Comparison of ENCODE assay signal across 1 cellular context in the genomic region with DNA sequence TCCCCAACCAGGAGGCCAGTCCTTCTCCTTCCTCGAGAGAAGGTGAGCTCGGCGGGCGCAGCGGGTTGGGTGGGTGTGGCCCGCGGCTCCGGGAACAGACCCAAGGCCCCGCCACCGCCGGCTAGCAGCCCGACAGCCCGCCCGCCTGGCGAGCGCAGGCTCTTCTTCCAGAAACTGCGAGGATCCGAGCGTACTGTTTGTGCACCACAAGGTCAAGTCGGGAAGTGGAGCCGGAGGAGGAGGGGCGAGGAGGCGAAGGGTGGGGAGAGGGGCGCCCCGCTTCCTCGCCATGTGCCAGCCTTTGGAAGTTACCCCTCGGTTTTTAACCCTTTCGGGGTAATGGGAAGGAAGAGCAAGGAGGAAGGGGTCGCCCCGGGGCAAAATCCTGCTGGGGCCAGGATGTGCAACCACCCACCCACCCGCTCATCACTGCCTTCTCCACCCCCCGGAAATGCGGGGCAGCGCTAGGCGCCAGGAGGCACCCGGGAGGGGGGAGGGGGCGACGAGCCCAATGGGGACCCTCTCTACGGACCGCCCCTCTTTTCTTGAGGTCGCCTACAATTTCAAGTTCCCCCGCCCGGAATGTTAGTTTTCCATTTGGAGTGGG.
TF ChIP-seq lines count a peak whose summit lies in the region.

No MANE protein-coding gene starts in this region.

TF ChIP-seq in K562, 482 proteins besides CTCF, POLR2A, EP300 and RAD21 (continued from another document and continues in another):
- TF ChIP-seq, protein P1, sequence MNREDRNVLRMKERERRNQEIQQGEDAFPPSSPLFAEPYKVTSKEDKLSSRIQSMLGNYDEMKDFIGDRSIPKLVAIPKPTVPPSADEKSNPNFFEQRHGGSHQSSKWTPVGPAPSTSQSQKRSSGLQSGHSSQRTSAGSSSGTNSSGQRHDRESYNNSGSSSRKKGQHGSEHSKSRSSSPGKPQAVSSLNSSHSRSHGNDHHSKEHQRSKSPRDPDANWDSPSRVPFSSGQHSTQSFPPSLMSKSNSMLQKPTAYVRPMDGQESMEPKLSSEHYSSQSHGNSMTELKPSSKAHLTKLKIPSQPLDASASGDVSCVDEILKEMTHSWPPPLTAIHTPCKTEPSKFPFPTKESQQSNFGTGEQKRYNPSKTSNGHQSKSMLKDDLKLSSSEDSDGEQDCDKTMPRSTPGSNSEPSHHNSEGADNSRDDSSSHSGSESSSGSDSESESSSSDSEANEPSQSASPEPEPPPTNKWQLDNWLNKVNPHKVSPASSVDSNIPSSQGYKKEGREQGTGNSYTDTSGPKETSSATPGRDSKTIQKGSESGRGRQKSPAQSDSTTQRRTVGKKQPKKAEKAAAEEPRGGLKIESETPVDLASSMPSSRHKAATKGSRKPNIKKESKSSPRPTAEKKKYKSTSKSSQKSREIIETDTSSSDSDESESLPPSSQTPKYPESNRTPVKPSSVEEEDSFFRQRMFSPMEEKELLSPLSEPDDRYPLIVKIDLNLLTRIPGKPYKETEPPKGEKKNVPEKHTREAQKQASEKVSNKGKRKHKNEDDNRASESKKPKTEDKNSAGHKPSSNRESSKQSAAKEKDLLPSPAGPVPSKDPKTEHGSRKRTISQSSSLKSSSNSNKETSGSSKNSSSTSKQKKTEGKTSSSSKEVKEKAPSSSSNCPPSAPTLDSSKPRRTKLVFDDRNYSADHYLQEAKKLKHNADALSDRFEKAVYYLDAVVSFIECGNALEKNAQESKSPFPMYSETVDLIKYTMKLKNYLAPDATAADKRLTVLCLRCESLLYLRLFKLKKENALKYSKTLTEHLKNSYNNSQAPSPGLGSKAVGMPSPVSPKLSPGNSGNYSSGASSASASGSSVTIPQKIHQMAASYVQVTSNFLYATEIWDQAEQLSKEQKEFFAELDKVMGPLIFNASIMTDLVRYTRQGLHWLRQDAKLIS (CRISPR knock-in tag; IDR thresholded peaks at IDR 0.05) = peak; percentile 16; the same call in 1 of the 2 replicates
- TF ChIP-seq ZNF347 (CRISPR knock-in tag; IDR thresholded peaks at IDR 0.05; ENCODE audit: low read depth) (no peak), POLR2G (IDR thresholded peaks at IDR 0.05; ENCODE audit: low read depth, low read length) (peak; percentile 84), BMI1 (IDR thresholded peaks at IDR 0.05; ENCODE audit: low read length) (no peak), KAT7 (CRISPR knock-in tag; IDR thresholded peaks at IDR 0.05; ENCODE audit: borderline replicate concordance) (no peak; the same call in 1 of the 2 replicates), SMARCA5 (IDR thresholded peaks at IDR 0.05) (no peak), ERF (CRISPR knock-in tag; IDR thresholded peaks at IDR 0.05) (no peak), KAT8 (IDR thresholded peaks at IDR 0.05; ENCODE audit: low read depth) (no peak), ZFX (CRISPR knock-in tag; IDR thresholded peaks at IDR 0.05) (peak; percentile 63), SMARCE1 (IDR thresholded peaks at IDR 0.05) (no peak), ATF7 (IDR thresholded peaks at IDR 0.05) (no peak), THRAP3 (IDR thresholded peaks at IDR 0.05; ENCODE audit: borderline replicate concordance) (no peak), BRCA1 (IDR thresholded peaks at IDR 0.05) (no peak), BRCA1 (CRISPR knock-in tag; IDR thresholded peaks at IDR 0.05) (no peak), CBFA2T2 (conservative IDR thresholded peaks at IDR 0.05) (no peak), ZBTB7A (IDR thresholded peaks at IDR 0.05; ENCODE audit: borderline replicate concordance, control insufficient read depth, low read depth, low read length) (peak; percentile 80), ASH1L (IDR thresholded peaks at IDR 0.05; ENCODE audit: borderline replicate concordance, low read depth, partially characterized antibody) (no peak), JUND (IDR thresholded peaks at IDR 0.05; ENCODE audit: borderline replicate concordance, low read depth, low read length) (no peak), JUND (tag; IDR thresholded peaks at IDR 0.05; ENCODE audit: borderline replicate concordance, low read depth, low read length) (no peak), ZNF780A (CRISPR knock-in tag; IDR thresholded peaks at IDR 0.05) (no peak), POLR3A (IDR thresholded peaks at IDR 0.05; ENCODE audit: borderline replicate concordance, extremely low read depth, insufficient read depth, insufficient read length) (no peak)
- TF ChIP-seq, protein P2, sequence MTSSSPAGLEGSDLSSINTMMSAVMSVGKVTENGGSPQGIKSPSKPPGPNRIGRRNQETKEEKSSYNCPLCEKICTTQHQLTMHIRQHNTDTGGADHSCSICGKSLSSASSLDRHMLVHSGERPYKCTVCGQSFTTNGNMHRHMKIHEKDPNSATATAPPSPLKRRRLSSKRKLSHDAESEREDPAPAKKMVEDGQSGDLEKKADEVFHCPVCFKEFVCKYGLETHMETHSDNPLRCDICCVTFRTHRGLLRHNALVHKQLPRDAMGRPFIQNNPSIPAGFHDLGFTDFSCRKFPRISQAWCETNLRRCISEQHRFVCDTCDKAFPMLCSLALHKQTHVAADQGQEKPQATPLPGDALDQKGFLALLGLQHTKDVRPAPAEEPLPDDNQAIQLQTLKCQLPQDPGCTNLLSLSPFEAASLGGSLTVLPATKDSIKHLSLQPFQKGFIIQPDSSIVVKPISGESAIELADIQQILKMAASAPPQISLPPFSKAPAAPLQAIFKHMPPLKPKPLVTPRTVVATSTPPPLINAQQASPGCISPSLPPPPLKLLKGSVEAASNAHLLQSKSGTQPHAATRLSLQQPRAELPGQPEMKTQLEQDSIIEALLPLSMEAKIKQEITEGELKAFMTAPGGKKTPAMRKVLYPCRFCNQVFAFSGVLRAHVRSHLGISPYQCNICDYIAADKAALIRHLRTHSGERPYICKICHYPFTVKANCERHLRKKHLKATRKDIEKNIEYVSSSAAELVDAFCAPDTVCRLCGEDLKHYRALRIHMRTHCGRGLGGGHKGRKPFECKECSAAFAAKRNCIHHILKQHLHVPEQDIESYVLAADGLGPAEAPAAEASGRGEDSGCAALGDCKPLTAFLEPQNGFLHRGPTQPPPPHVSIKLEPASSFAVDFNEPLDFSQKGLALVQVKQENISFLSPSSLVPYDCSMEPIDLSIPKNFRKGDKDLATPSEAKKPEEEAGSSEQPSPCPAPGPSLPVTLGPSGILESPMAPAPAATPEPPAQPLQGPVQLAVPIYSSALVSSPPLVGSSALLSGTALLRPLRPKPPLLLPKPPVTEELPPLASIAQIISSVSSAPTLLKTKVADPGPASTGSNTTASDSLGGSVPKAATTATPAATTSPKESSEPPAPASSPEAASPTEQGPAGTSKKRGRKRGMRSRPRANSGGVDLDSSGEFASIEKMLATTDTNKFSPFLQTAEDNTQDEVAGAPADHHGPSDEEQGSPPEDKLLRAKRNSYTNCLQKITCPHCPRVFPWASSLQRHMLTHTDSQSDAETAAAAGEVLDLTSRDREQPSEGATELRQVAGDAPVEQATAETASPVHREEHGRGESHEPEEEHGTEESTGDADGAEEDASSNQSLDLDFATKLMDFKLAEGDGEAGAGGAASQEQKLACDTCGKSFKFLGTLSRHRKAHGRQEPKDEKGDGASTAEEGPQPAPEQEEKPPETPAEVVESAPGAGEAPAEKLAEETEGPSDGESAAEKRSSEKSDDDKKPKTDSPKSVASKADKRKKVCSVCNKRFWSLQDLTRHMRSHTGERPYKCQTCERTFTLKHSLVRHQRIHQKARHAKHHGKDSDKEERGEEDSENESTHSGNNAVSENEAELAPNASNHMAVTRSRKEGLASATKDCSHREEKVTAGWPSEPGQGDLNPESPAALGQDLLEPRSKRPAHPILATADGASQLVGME (CRISPR knock-in tag; IDR thresholded peaks at IDR 0.05) = no peak
- TF ChIP-seq, protein P3, sequence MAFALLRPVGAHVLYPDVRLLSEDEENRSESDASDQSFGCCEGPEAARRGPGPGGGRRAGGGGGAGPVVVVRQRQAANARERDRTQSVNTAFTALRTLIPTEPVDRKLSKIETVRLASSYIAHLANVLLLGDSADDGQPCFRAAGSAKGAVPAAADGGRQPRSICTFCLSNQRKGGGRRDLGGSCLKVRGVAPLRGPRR (CRISPR knock-in tag; IDR thresholded peaks at IDR 0.05) = no peak
- TF ChIP-seq, protein P4, sequence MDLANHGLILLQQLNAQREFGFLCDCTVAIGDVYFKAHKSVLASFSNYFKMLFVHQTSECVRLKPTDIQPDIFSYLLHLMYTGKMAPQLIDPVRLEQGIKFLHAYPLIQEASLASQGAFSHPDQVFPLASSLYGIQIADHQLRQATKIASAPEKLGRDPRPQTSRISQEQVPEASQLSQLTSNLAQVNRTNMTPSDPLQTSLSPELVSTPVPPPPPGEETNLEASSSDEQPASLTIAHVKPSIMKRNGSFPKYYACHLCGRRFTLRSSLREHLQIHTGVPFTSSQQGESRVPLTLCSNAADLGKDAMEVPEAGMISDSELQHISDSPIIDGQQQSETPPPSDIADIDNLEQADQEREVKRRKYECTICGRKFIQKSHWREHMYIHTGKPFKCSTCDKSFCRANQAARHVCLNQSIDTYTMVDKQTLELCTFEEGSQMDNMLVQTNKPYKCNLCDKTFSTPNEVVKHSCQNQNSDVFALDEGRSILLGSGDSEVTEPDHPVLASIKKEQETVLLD (IDR thresholded peaks at IDR 0.05) = 0 out of 2 replicates have a peak, but pooled peaks have one; percentile 34
- TF ChIP-seq, protein P5, sequence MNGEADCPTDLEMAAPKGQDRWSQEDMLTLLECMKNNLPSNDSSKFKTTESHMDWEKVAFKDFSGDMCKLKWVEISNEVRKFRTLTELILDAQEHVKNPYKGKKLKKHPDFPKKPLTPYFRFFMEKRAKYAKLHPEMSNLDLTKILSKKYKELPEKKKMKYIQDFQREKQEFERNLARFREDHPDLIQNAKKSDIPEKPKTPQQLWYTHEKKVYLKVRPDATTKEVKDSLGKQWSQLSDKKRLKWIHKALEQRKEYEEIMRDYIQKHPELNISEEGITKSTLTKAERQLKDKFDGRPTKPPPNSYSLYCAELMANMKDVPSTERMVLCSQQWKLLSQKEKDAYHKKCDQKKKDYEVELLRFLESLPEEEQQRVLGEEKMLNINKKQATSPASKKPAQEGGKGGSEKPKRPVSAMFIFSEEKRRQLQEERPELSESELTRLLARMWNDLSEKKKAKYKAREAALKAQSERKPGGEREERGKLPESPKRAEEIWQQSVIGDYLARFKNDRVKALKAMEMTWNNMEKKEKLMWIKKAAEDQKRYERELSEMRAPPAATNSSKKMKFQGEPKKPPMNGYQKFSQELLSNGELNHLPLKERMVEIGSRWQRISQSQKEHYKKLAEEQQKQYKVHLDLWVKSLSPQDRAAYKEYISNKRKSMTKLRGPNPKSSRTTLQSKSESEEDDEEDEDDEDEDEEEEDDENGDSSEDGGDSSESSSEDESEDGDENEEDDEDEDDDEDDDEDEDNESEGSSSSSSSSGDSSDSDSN (IDR thresholded peaks at IDR 0.05; ENCODE audit: borderline replicate concordance in 1 of 2, low read depth in 2 of 2, low read length in 2 of 2) = peak; percentile 44 to 78; a peak in 2 of 4 replicates
- TF ChIP-seq, protein P6, sequence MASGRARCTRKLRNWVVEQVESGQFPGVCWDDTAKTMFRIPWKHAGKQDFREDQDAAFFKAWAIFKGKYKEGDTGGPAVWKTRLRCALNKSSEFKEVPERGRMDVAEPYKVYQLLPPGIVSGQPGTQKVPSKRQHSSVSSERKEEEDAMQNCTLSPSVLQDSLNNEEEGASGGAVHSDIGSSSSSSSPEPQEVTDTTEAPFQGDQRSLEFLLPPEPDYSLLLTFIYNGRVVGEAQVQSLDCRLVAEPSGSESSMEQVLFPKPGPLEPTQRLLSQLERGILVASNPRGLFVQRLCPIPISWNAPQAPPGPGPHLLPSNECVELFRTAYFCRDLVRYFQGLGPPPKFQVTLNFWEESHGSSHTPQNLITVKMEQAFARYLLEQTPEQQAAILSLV (tag; IDR thresholded peaks at IDR 0.05) = no peak
- TF ChIP-seq, protein P7, sequence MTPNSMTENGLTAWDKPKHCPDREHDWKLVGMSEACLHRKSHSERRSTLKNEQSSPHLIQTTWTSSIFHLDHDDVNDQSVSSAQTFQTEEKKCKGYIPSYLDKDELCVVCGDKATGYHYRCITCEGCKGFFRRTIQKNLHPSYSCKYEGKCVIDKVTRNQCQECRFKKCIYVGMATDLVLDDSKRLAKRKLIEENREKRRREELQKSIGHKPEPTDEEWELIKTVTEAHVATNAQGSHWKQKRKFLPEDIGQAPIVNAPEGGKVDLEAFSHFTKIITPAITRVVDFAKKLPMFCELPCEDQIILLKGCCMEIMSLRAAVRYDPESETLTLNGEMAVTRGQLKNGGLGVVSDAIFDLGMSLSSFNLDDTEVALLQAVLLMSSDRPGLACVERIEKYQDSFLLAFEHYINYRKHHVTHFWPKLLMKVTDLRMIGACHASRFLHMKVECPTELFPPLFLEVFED (CRISPR knock-in tag; conservative IDR thresholded peaks at IDR 0.05) = no peak
- TF ChIP-seq, protein P8, sequence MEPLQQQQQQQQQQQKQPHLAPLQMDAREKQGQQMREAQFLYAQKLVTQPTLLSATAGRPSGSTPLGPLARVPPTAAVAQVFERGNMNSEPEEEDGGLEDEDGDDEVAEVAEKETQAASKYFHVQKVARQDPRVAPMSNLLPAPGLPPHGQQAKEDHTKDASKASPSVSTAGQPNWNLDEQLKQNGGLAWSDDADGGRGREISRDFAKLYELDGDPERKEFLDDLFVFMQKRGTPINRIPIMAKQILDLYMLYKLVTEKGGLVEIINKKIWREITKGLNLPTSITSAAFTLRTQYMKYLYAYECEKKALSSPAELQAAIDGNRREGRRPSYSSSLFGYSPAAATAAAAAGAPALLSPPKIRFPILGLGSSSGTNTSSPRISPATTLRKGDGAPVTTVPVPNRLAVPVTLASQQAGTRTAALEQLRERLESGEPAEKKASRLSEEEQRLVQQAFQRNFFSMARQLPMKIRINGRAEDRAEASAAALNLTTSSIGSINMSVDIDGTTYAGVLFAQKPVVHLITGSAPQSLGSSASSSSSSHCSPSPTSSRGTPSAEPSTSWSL (CRISPR knock-in tag; IDR thresholded peaks at IDR 0.05; ENCODE audit: borderline replicate concordance) = no peak
- TF ChIP-seq, protein P9, sequence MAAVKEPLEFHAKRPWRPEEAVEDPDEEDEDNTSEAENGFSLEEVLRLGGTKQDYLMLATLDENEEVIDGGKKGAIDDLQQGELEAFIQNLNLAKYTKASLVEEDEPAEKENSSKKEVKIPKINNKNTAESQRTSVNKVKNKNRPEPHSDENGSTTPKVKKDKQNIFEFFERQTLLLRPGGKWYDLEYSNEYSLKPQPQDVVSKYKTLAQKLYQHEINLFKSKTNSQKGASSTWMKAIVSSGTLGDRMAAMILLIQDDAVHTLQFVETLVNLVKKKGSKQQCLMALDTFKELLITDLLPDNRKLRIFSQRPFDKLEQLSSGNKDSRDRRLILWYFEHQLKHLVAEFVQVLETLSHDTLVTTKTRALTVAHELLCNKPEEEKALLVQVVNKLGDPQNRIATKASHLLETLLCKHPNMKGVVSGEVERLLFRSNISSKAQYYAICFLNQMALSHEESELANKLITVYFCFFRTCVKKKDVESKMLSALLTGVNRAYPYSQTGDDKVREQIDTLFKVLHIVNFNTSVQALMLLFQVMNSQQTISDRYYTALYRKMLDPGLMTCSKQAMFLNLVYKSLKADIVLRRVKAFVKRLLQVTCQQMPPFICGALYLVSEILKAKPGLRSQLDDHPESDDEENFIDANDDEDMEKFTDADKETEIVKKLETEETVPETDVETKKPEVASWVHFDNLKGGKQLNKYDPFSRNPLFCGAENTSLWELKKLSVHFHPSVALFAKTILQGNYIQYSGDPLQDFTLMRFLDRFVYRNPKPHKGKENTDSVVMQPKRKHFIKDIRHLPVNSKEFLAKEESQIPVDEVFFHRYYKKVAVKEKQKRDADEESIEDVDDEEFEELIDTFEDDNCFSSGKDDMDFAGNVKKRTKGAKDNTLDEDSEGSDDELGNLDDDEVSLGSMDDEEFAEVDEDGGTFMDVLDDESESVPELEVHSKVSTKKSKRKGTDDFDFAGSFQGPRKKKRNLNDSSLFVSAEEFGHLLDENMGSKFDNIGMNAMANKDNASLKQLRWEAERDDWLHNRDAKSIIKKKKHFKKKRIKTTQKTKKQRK (IDR thresholded peaks at IDR 0.05; ENCODE audit: borderline replicate concordance, low read depth, low read length) = no peak
